Comparison of ENCODE assay signal across 21 cellular contexts in genomic region chr6:151442359-151442758, GRCh38. TPM values are rescaled to one million over a fixed set of nuclear protein-coding genes. Genes with fewer than 3 reads are reported as not detected.
DNase-seq lines count a peak whose midpoint lies in the region; ATAC-seq and TF ChIP-seq lines count a peak whose summit lies in the region.
"Had no signal": no experiment of that assay in that cellular context is flagged by ENCODE, and none has a peak within 500 bp of the region (broad histone marks: within the 10 kb centered on the region; RNA-seq: fewer than 3 reads in every experiment).

No MANE protein-coding gene starts in this region.

- in situ Hi-C loops in Panc1 (cut with HindIII; ENCODE audit: low pct_unique_long_range_greater_than_20kb, low sequenced_read_pairs) = no loop called here

- H3K27ac ChIP-seq in Panc1 (ENCODE audit: low read length) (no peak overlapping the region), thyroid gland (peak overlapping the region in 1 of 3 donors; percentile 32), GM23338 (ENCODE audit: low read depth) (no peak overlapping the region)
- H3K27ac ChIP-seq: BLaER1 had no signal

- TF ChIP-seq CTCF in Panc1 (IDR thresholded peaks at IDR 0.05) (no peak), thyroid gland (IDR thresholded peaks at IDR 0.05) (no peak), GM23338 (conservative IDR thresholded peaks at IDR 0.05; ENCODE audit: low read depth in 2 of 2) (no peak)

- no peak overlapping the region for H2AFZ ChIP-seq in GM23338

- H3K9me3 ChIP-seq in Panc1 (ENCODE audit: control insufficient read depth, insufficient read depth, low read depth, low read length) (no peaks in the 10 kb centered on the region), thyroid gland (no peaks in the 10 kb centered on the region)
- H3K9me3 ChIP-seq: BLaER1, Caco-2 had no signal

- H3K4me3 ChIP-seq in Panc1 (ENCODE audit: low read depth in 2 of 2, low read length in 2 of 2) (no peak overlapping the region), thyroid gland (replicated peaks in 1 of 3) (no peak overlapping the region), GM23338 (no peak overlapping the region)
- H3K4me3 ChIP-seq: BLaER1, K562 had no signal

- H3K4me2 ChIP-seq in GM23338 = no peak overlapping the region
- H3K4me2 ChIP-seq: BLaER1 had no signal

- peaks cover 32% of the 10 kb centered on the region for H4K20me1 ChIP-seq in GM23338 (replicated peaks; ENCODE audit: insufficient read depth)

- intact Hi-C loops in Panc1 (cut with micrococcal nuclease; ENCODE audit: unreplicated experiment) = no loop called here
- intact Hi-C loops in thyroid gland (cut with DNase I) = no loop called here

- no peaks in the 10 kb centered on the region for H3K27me3 Mint-ChIP-seq in activated T-helper 17 cell treated with anti-CD3 and anti-CD28 coated beads, Interleukin-2, amount 50 U/mL, for 72 hours
- H3K27me3 Mint-ChIP-seq in GM23338 (ENCODE audit: insufficient read depth, low read depth, poor library complexity) = no peaks in the 10 kb centered on the region
- H3K27me3 Mint-ChIP-seq: CD4-positive, alpha-beta T cell had no signal

- H3K4me1 Mint-ChIP-seq in activated T-helper 17 cell treated with anti-CD3 and anti-CD28 coated beads, Interleukin-2, amount 50 U/mL, for 72 hours = peaks cover 10% of the 10 kb centered on the region
- no peaks in the 10 kb centered on the region; the same call in 2 of the 3 replicates for H3K4me1 Mint-ChIP-seq in GM23338

- peaks cover 98% of the 10 kb centered on the region for H3K79me2 ChIP-seq in GM23338 (replicated peaks; ENCODE audit: insufficient read depth)

- H3F3A ChIP-seq in GM23338 (replicated peaks; ENCODE audit: low read depth) = no peaks in the 10 kb centered on the region

- WGBS in thyroid gland, 2 donors = 37 to 39% methylated on average over 9 of the region's 9 CpGs

- BruUV-seq in Panc1 (replicated peaks; lab: Mats Ljungman, UMichigan) = no TSS peak

- no peaks in the 10 kb centered on the region for H3K27me3 ChIP-seq in Panc1 (ENCODE audit: control insufficient read depth, insufficient read depth, low read length)
- H3K27me3 ChIP-seq in thyroid gland = no peaks in the 10 kb centered on the region
- H3K27me3 ChIP-seq in GM23338 (ENCODE audit: insufficient read depth) = no peaks in the 10 kb centered on the region
- H3K27me3 ChIP-seq: BLaER1 had no signal

- peaks cover 45% of the 10 kb centered on the region for H3K36me3 Mint-ChIP-seq in activated T-helper 17 cell treated with anti-CD3 and anti-CD28 coated beads, Interleukin-2, amount 50 U/mL, for 72 hours (ENCODE audit: low read depth)
- H3K36me3 Mint-ChIP-seq in GM23338 (ENCODE audit: low read depth) = peaks cover 19% of the 10 kb centered on the region; the same call in 2 of the 3 replicates

- DNase-seq in NCI-H2227 treated with DMSO at 0.1 percent for 48 hours (lab: John Stamatoyannopoulos, UW) (peak; percentile 4), Panc1 (ENCODE audit: low read depth, low spot score) (no peak), left kidney (ENCODE audit: low read depth, low spot score) (peak; percentile 38), thyroid gland (peak; percentile 81 to 82), GM23338 (ENCODE audit: low spot score) (no peak)
- DNase-seq: Caco-2; CD4-positive, alpha-beta T cell; DMS 273 treated with DMSO at 0.1 percent for 48 hours; MM.1S; NCI-H1048; NCI-H1436 treated with DMSO at 0.1 percent for 48 hours; NCI-H2029; NCI-H2171; NCI-H446; SIG-M5 had no signal

- H3K36me3 ChIP-seq in Panc1 (ENCODE audit: control insufficient read depth, insufficient read depth, low read length) (peaks cover 7% of the 10 kb centered on the region; the same call in 1 of the 2 replicates), thyroid gland (no peaks in the 10 kb centered on the region), GM23338 (ENCODE audit: insufficient read depth) (peaks cover 7% of the 10 kb centered on the region; the same call in 1 of the 2 replicates)

- no peaks in the 10 kb centered on the region for H3K9me2 ChIP-seq in GM23338 (ENCODE audit: insufficient read depth)

- no peak for TF ChIP-seq POLR2A in thyroid gland (IDR thresholded peaks at IDR 0.05)

- ATAC-seq in Panc1 (peak; percentile 46; the same call in 1 of the 2 replicates), GM19452 (IDR thresholded peaks at IDR 0.05; ENCODE audit: unreplicated experiment) (no peak), GM23338 (no peak)
- ATAC-seq in activated T-helper 17 cell treated with anti-CD3 and anti-CD28 coated beads, Interleukin-2, amount 50 U/mL, for 72 hours (replicated peaks) = no peak
- ATAC-seq: SK-N-SH treated with all-trans-retinoic acid at 6 μM for 48 hours had no signal

- H3K4me1 ChIP-seq in Panc1 (ENCODE audit: control insufficient read depth, insufficient read depth, low read length) (peaks cover 5% of the 10 kb centered on the region), thyroid gland (peaks cover 33 to 55% of the 10 kb centered on the region in 2 donors), GM23338 (ENCODE audit: insufficient read depth) (no peaks in the 10 kb centered on the region)

- CTCF ChIA-PET in Panc1 (lab: Charles Lee) = no interaction called here

- H3K27ac Mint-ChIP-seq in activated T-helper 17 cell treated with anti-CD3 and anti-CD28 coated beads, Interleukin-2, amount 50 U/mL, for 72 hours = no peak overlapping the region
- no peak overlapping the region for H3K27ac Mint-ChIP-seq in GM23338
- H3K27ac Mint-ChIP-seq: CD4-positive, alpha-beta T cell had no signal

- no peak overlapping the region for H3K4me3 Mint-ChIP-seq in activated T-helper 17 cell treated with anti-CD3 and anti-CD28 coated beads, Interleukin-2, amount 50 U/mL, for 72 hours
- no peak overlapping the region for H3K4me3 Mint-ChIP-seq in GM23338
- H3K4me3 Mint-ChIP-seq: CD4-positive, alpha-beta T cell had no signal

- POLR2A ChIA-PET in Panc1 (lab: Charles Lee) = no interaction called here

- H3K9me3 Mint-ChIP-seq in activated T-helper 17 cell treated with anti-CD3 and anti-CD28 coated beads, Interleukin-2, amount 50 U/mL, for 72 hours = no peaks in the 10 kb centered on the region
- no peaks in the 10 kb centered on the region for H3K9me3 Mint-ChIP-seq in GM23338
- H3K9me3 Mint-ChIP-seq: CD4-positive, alpha-beta T cell had no signal

TF ChIP-seq in GM23338, 12 proteins besides CTCF, POLR2A, EP300 and RAD21 (continues in another document):
- no peak for TF ChIP-seq NANOG (IDR thresholded peaks at IDR 0.05; ENCODE audit: borderline replicate concordance)
- TF ChIP-seq ZNF114 (CRISPR knock-in tag; IDR thresholded peaks at IDR 0.05) = no peak
- no peak for TF ChIP-seq REST (IDR thresholded peaks at IDR 0.05; ENCODE audit: unreplicated experiment)
- TF ChIP-seq CREB1 (CRISPR knock-in tag; IDR thresholded peaks at IDR 0.05; ENCODE audit: low read depth) = no peak
- no peak for TF ChIP-seq EZH2 (IDR thresholded peaks at IDR 0.05; ENCODE audit: low read depth, unreplicated experiment)
- no peak for TF ChIP-seq JUNB (IDR thresholded peaks at IDR 0.05; ENCODE audit: unreplicated experiment)
- no peak for TF ChIP-seq EZH2phosphoT487 (IDR thresholded peaks at IDR 0.05; ENCODE audit: unreplicated experiment)

RNA-seq across cellular contexts. Expression of gene RMND1, which starts 9.6 kb away (rescaled TPM):
- 16.1 TPM for total RNA-seq in Panc1 (2021; ENCODE audit: unreplicated experiment)
- 6.2 TPM for polyA plus RNA-seq in Panc1 (2012; ENCODE audit: insufficient read length)
- 10 to 100 TPM; 30.2 to 48.5 (median 43.4) TPM for total RNA-seq in thyroid gland
- 10 to 100 TPM; 22.2 to 23.9 TPM for total RNA-seq in activated T-helper 17 cell treated with anti-CD3 and anti-CD28 coated beads, Interleukin-2, amount 50 U/mL, for 72 hours
- 27.7 and 34.4 TPM in 2 replicates for total RNA-seq in GM23338 (2014; rRNA removed; shearing (Covaris generic))
- 23.5 and 27.5 TPM in 2 replicates for polyA plus RNA-seq in GM23338 (2016; fragmentation: Nextera tagmentation; extraction: Ambion mirVana)

RNA-seq across cellular contexts. Expression of gene ZBTB2, which starts 51.0 kb away (rescaled TPM):
- total RNA-seq in Panc1 (2021; ENCODE audit: unreplicated experiment) (16.2 TPM), thyroid gland (10 to 100 TPM; 17.9 to 27.2 (median 25.9) TPM)
- polyA plus RNA-seq in Panc1 (2012; ENCODE audit: insufficient read length) = 10.3 TPM
- total RNA-seq in activated T-helper 17 cell treated with anti-CD3 and anti-CD28 coated beads, Interleukin-2, amount 50 U/mL, for 72 hours = 10 to 100 TPM; 12.9 to 19.0 TPM
- 20.6 and 21.9 TPM in 2 replicates for total RNA-seq in GM23338 (2014; rRNA removed; shearing (Covaris generic))
- polyA plus RNA-seq in GM23338 (2016; fragmentation: Nextera tagmentation; extraction: Ambion mirVana) = 10.7 and 11.4 TPM in 2 replicates

RNA-seq across cellular contexts. Expression of gene CCDC170, which starts 51.5 kb away (rescaled TPM):
- not detected for total RNA-seq in Panc1 (2021; ENCODE audit: unreplicated experiment)
- polyA plus RNA-seq in Panc1 (2012; ENCODE audit: insufficient read length) = not detected
- total RNA-seq in thyroid gland = 1 to 10 TPM; 3.4 to 6.9 (median 4.2) TPM
- total RNA-seq in activated T-helper 17 cell treated with anti-CD3 and anti-CD28 coated beads, Interleukin-2, amount 50 U/mL, for 72 hours = not detected
- 2.1 TPM in 1 of 2 replicates, not detected in the other for total RNA-seq in GM23338 (2014; rRNA removed; shearing (Covaris generic))
- polyA plus RNA-seq in GM23338 (2016; fragmentation: Nextera tagmentation; extraction: Ambion mirVana) = 0.03 and 0.18 TPM in 2 replicates
- total RNA-seq: CD4-positive, alpha-beta T cell; Daoy had no signal

Comparison
In these comparisons a context has a peak if more than half of its experiments do, and no peak if none do; other contexts are left out.
1. DNase-seq: peak in NCI-H2227 treated with DMSO at 0.1 percent for 48 hours (single experiment), left kidney (single experiment) and thyroid gland (2 of 2); none in Panc1 (single experiment) and GM23338 (single experiment).